Comparison of ENCODE assay signal across 28 cellular contexts in the genomic region with DNA sequence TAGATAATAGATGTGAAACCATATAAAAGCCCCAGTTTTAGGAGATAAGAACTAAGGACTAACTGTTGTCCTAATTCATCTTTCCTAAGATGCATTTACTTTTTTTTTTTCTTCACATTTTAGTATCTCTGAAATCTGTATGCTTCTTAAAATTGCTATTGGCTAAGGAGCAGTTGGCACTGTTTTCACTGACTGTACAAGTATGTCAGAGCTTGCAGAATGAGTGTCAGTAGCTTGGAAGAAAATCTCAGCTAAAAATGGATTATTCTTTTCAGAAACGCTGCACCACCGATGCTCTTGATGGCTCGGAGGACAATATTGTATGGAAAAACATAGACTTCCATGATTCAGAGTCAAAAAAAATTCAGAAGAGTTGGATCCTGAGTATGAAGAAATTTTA.
"Had no signal": no experiment of that assay in that cellular context is flagged by ENCODE, and none has a peak within 500 bp of the region (broad histone marks: within the 10 kb centered on the region; RNA-seq: fewer than 3 reads in every experiment).

No MANE protein-coding gene starts in this region.

- H3K4me3 ChIP-seq: ascending aorta, breast epithelium, cardiac muscle cell, colonic mucosa, esophagus muscularis mucosa had no signal

- FAIRE-seq: frontal cortex had no signal

- H3K27ac ChIP-seq: ascending aorta, breast epithelium, cardiac muscle cell, colonic mucosa, esophagus muscularis mucosa had no signal

- DNase-seq: activated CD4-positive, alpha-beta memory T cell treated with anti-CD3 and anti-CD28 coated beads for 36 hours; activated CD4-positive, alpha-beta T cell treated with anti-CD3 and anti-CD28 coated beads for 36 hours; activated CD4-positive, alpha-beta T cell treated with anti-CD3 and anti-CD28 coated beads, Interleukin-2, amount 10 ng/mL, durations not matched to agents 24 days and 14 days; activated CD4-positive, CD25-positive, alpha-beta regulatory T cell; activated CD4-positive, CD25-positive, alpha-beta regulatory T cell treated with anti-CD3 and anti-CD28 coated beads, Interleukin-2, amount 50 U/mL, for 72 hours; activated CD8-positive, alpha-beta memory T cell treated with anti-CD3 and anti-CD28 coated beads, Interleukin-2, amount 10 ng/mL, durations not matched to agents 7 days and 5 days; activated CD8-positive, alpha-beta memory T cell treated with anti-CD3 and anti-CD28 coated beads, Interleukin-2, amount 50 U/mL, for 4 hours; activated CD8-positive, alpha-beta T cell treated with anti-CD3 and anti-CD28 coated beads, Interleukin-2, amount 10 ng/mL, durations not matched to agents 7 days and 5 days; activated effector memory CD4-positive, alpha-beta T cell treated with anti-CD3 and anti-CD28 coated beads, Interleukin-2, amount 50 U/mL, for 16 hours; activated naive CD4-positive, alpha-beta T cell; activated naive CD4-positive, alpha-beta T cell treated with anti-CD3 and anti-CD28 coated beads, Interleukin-2, amount 10 ng/mL, durations not matched to agents 7 days and 5 days; activated naive CD8-positive, alpha-beta T cell treated with anti-CD3 and anti-CD28 coated beads, Interleukin-2, amount 10 ng/mL, durations not matched to agents 7 days and 5 days; activated T-cell treated with anti-CD3 and anti-CD28 coated beads, Interleukin-2, amount 50 U/mL, for 1 hour; activated T-cell treated with anti-CD3 and anti-CD28 coated beads, Interleukin-2, amount 50 U/mL, for 48 hours; central memory CD4-positive, alpha-beta T cell; colonic mucosa; effector CD4-positive, alpha-beta T cell; effector memory CD8-positive, alpha-beta T cell; erythroblast; foreskin fibroblast; T-helper 1 cell; T-helper 17 cell; T1000 had no signal
